In genomic region chr2:25339791-25340339, GRCh38 we compare ENCODE assay signal across 8 cellular contexts. TPM values are rescaled to one million over a fixed set of nuclear protein-coding genes. Genes with fewer than 3 reads are reported as not detected.
DNase-seq lines count a peak whose midpoint lies in the region; ATAC-seq and TF ChIP-seq lines count a peak whose summit lies in the region.

No MANE protein-coding gene starts in this region.

- H3K36me3 ChIP-seq in A673 (ENCODE audit: insufficient read depth, low read length, poor library complexity, severe bottlenecking) (no peaks in the 10 kb centered on the region), iPS-18a (ENCODE audit: control insufficient read depth, low read depth, low read length) (no peaks in the 10 kb centered on the region)

- POLR2A ChIA-PET in A673 (lab: Charles Lee; ENCODE audit: low non-redundant PET): no interaction called here

- H3K4me3 ChIP-seq in A673 (ENCODE audit: low read depth, low read length, poor library complexity, severe bottlenecking): peak overlapping the region; percentile 82
- peak overlapping the region; percentile 49 for H3K4me3 ChIP-seq in HFF-Myc (replicated peaks; ENCODE audit: low read depth, low read length)
- H3K4me3 ChIP-seq in iPS-18a (ENCODE audit: low read length): peak overlapping the region; percentile 41

- H3K9me3 Mint-ChIP-seq in activated naive CD8-positive, alpha-beta T cell (ENCODE audit: low read depth): no peaks in the 10 kb centered on the region
- no peaks in the 10 kb centered on the region for H3K9me3 Mint-ChIP-seq in stimulated activated effector memory CD8-positive, alpha-beta T cell treated with anti-CD3 and anti-CD28 coated beads, Interleukin-12 subunit alpha, Interleukin-12 subunit beta, amount 100 ng/mL, for 72 hours

- no peak for TF ChIP-seq CTCF in A673 (conservative IDR thresholded peaks at IDR 0.05; ENCODE audit: low read depth, low read length)
- TF ChIP-seq CTCF in HFF-Myc (IDR thresholded peaks at IDR 0.05; ENCODE audit: low read depth, low read length, missing control alignments): no peak
- TF ChIP-seq CTCF in omental fat pad (IDR thresholded peaks at IDR 0.05): no peak

- H3K9ac ChIP-seq in iPS-18a (ENCODE audit: low read length): no peak overlapping the region

- H3K27me3 ChIP-seq in A673 (replicated peaks; ENCODE audit: insufficient read depth, low read depth, low read length, poor library complexity): no peaks in the 10 kb centered on the region
- peaks cover 33% of the 10 kb centered on the region for H3K27me3 ChIP-seq in iPS-18a (ENCODE audit: control insufficient read depth, insufficient read depth, low read length)

- H3K27ac ChIP-seq in A673 (ENCODE audit: low read depth, low read length, poor library complexity, severe bottlenecking): peak overlapping the region; percentile 82
- no peak overlapping the region for H3K27ac ChIP-seq in iPS-18a (ENCODE audit: low read length)

- intact Hi-C loops in A673 (cut with micrococcal nuclease; ENCODE audit: unreplicated experiment): no loop called here

- ATAC-seq in stimulated activated effector memory CD8-positive, alpha-beta T cell treated with anti-CD3 and anti-CD28 coated beads, Interleukin-12 subunit alpha, Interleukin-12 subunit beta, amount 100 ng/mL, for 72 hours: no peak
- ATAC-seq in omental fat pad (ENCODE audit: low FRiP score) (no peak), HG02870 (IDR thresholded peaks at IDR 0.05; ENCODE audit: unreplicated experiment) (no peak)

- peak overlapping the region; percentile 66 for H3K4me3 Mint-ChIP-seq in activated naive CD8-positive, alpha-beta T cell
- peak overlapping the region; percentile 65 for H3K4me3 Mint-ChIP-seq in stimulated activated effector memory CD8-positive, alpha-beta T cell treated with anti-CD3 and anti-CD28 coated beads, Interleukin-12 subunit alpha, Interleukin-12 subunit beta, amount 100 ng/mL, for 72 hours

- H3K9me3 ChIP-seq in A673 (ENCODE audit: low read depth, low read length, poor library complexity, severe bottlenecking): no peaks in the 10 kb centered on the region
- H3K9me3 ChIP-seq in iPS-18a (ENCODE audit: control insufficient read depth, low read depth, low read length): no peaks in the 10 kb centered on the region

- no peaks in the 10 kb centered on the region for H3K36me3 Mint-ChIP-seq in activated naive CD8-positive, alpha-beta T cell
- peaks cover 15% of the 10 kb centered on the region for H3K36me3 Mint-ChIP-seq in stimulated activated effector memory CD8-positive, alpha-beta T cell treated with anti-CD3 and anti-CD28 coated beads, Interleukin-12 subunit alpha, Interleukin-12 subunit beta, amount 100 ng/mL, for 72 hours

- DNase-seq in A673 (ENCODE audit: low spot score) (no peak), HFF-Myc (ENCODE audit: extremely low read depth, low read depth) (no peak), omental fat pad (ENCODE audit: low spot score) (no peak), H4 (ENCODE audit: low spot score) (no peak)
- DNase-seq in stimulated activated effector memory CD8-positive, alpha-beta T cell treated with anti-CD3 and anti-CD28 coated beads, Interleukin-12 subunit alpha, Interleukin-12 subunit beta, amount 100 ng/mL, for 72 hours (ENCODE audit: low spot score in 2 of 2): no peak

- CTCF ChIA-PET in A673 (lab: Charles Lee): no interaction called here

- no peaks in the 10 kb centered on the region for H3K27me3 Mint-ChIP-seq in activated naive CD8-positive, alpha-beta T cell

- H3K4me1 ChIP-seq in A673 (ENCODE audit: insufficient read depth, low read length, poor library complexity, severe bottlenecking): peaks cover 18% of the 10 kb centered on the region
- peaks cover 26% of the 10 kb centered on the region for H3K4me1 ChIP-seq in iPS-18a (ENCODE audit: control insufficient read depth, low read depth, low read length)

- no TSS peak for BruUV-seq in A673 (replicated peaks; lab: Mats Ljungman, UMichigan)

- H3K4me1 Mint-ChIP-seq in activated naive CD8-positive, alpha-beta T cell (ENCODE audit: low read depth): peaks cover 48% of the 10 kb centered on the region
- peaks cover 49% of the 10 kb centered on the region for H3K4me1 Mint-ChIP-seq in stimulated activated effector memory CD8-positive, alpha-beta T cell treated with anti-CD3 and anti-CD28 coated beads, Interleukin-12 subunit alpha, Interleukin-12 subunit beta, amount 100 ng/mL, for 72 hours

- peak overlapping the region; percentile 87 for H3K27ac Mint-ChIP-seq in activated naive CD8-positive, alpha-beta T cell
- H3K27ac Mint-ChIP-seq in stimulated activated effector memory CD8-positive, alpha-beta T cell treated with anti-CD3 and anti-CD28 coated beads, Interleukin-12 subunit alpha, Interleukin-12 subunit beta, amount 100 ng/mL, for 72 hours: peak overlapping the region; percentile 74

RNA-seq across cellular contexts. Expression of gene DNMT3A, which starts 1.9 kb away (rescaled TPM):
- total RNA-seq in A673 (2021) (109 and 123 TPM in 2 replicates), omental fat pad (10 to 100 TPM in 1 of 4 donors, 1 to 10 TPM in 3; 8.0 to 18.0 (median 9.3) TPM)
- 1.5 and 2.4 TPM in 2 replicates for total RNA-seq in H4 (2014; rRNA removed; shearing (Covaris generic))
